ENCODE assay signal across 9 cellular contexts in genomic region chr12:31588976-31589375, GRCh38. TPM values are rescaled to one million over a fixed set of nuclear protein-coding genes. Genes with fewer than 3 reads are reported as not detected.
DNase-seq lines count a peak whose midpoint lies in the region; ATAC-seq and TF ChIP-seq lines count a peak whose summit lies in the region.
"Had no signal": no experiment of that assay in that cellular context is flagged by ENCODE, and none has a peak within 500 bp of the region (broad histone marks: within the 10 kb centered on the region; RNA-seq: fewer than 3 reads in every experiment).

No MANE protein-coding gene starts in this region.

- H3K27me3 ChIP-seq in CD8-positive, alpha-beta memory T cell (ENCODE audit: insufficient read depth, low read length, poor library complexity, severe bottlenecking), result peaks cover 12% of the 10 kb centered on the region
- H3K27me3 ChIP-seq in endocrine pancreas (ENCODE audit: control insufficient read depth, insufficient read depth, low read length) (no peaks in the 10 kb centered on the region), neuron (ENCODE audit: insufficient read depth, low read length) (no peaks in the 10 kb centered on the region)

- H3K27me3 Mint-ChIP-seq in CD8-positive, alpha-beta memory T cell, result peaks cover 40 to 59% of the 10 kb centered on the region in 2 donors

- peak overlapping the region; percentile 21 for H3K9ac ChIP-seq in endocrine pancreas (ENCODE audit: control insufficient read depth, insufficient read depth, low read length)

- H3K36me3 Mint-ChIP-seq in CD8-positive, alpha-beta memory T cell, result no peaks in the 10 kb centered on the region

- H3K27ac Mint-ChIP-seq in CD8-positive, alpha-beta memory T cell, result no peak overlapping the region
- H3K27ac Mint-ChIP-seq: activated naive CD8-positive, alpha-beta T cell treated with anti-CD3 and anti-CD28 coated beads, Interleukin-2, amount 10 ng/mL, durations not matched to agents 7 days and 5 days had no signal

- TF ChIP-seq CTCF in NB4 (IDR thresholded peaks at IDR 0.05; ENCODE audit: low read depth, low read length), result no peak

- peaks cover 0 to 2% (median 0%) of the 10 kb centered on the region in 5 donors for H3K9me3 Mint-ChIP-seq in CD8-positive, alpha-beta memory T cell

- H3K27ac ChIP-seq in CD8-positive, alpha-beta memory T cell (ENCODE audit: low read depth, low read length), result no peak overlapping the region

- H3K4me3 ChIP-seq in CD8-positive, alpha-beta memory T cell (ENCODE audit: low read length), result no peak overlapping the region
- H3K4me3 ChIP-seq in NB4 (ENCODE audit: low read depth, low read length), result peak overlapping the region; percentile 79
- H3K4me3 ChIP-seq in endocrine pancreas (ENCODE audit: control insufficient read depth, insufficient read depth, low read length), result peak overlapping the region; percentile 97
- H3K4me3 ChIP-seq in neuron (ENCODE audit: low read length), result peak overlapping the region; percentile 92

- CTCF ChIA-PET in CD8-positive, alpha-beta memory T cell (lab: Charles Lee), result no interaction called here

- peaks cover 6% of the 10 kb centered on the region for H3K4me1 ChIP-seq in CD8-positive, alpha-beta memory T cell (ENCODE audit: insufficient read depth, low read length)
- peaks cover 13% of the 10 kb centered on the region for H3K4me1 ChIP-seq in endocrine pancreas (ENCODE audit: control insufficient read depth, insufficient read depth, low read length)
- peaks cover 22% of the 10 kb centered on the region for H3K4me1 ChIP-seq in neuron (ENCODE audit: insufficient read depth, low read length)

- H2AFZ ChIP-seq in neuron (ENCODE audit: low read depth, low read length), result no peak overlapping the region

- no peaks in the 10 kb centered on the region for H3K36me3 ChIP-seq in CD8-positive, alpha-beta memory T cell (ENCODE audit: insufficient read depth, low read length)
- H3K36me3 ChIP-seq in endocrine pancreas (ENCODE audit: control insufficient read depth, insufficient read depth, low read length), result no peaks in the 10 kb centered on the region
- H3K36me3 ChIP-seq in neuron (ENCODE audit: insufficient read depth, low read length), result no peaks in the 10 kb centered on the region

- no peak for DNase-seq in CD8-positive, alpha-beta memory T cell
- no peak for DNase-seq in NB4 (ENCODE audit: low read depth)
- DNase-seq in GDM1 (lab: John Stamatoyannopoulos, UW), result no peak
- DNase-seq in activated gamma-delta T cell (lab: John Stamatoyannopoulos, UW), result no peak

- peak overlapping the region; percentile 71 to 91 (median 83) for H3K4me3 Mint-ChIP-seq in CD8-positive, alpha-beta memory T cell

- H3K9me3 ChIP-seq in CD8-positive, alpha-beta memory T cell (ENCODE audit: low read length), result no peaks in the 10 kb centered on the region
- H3K9me3 ChIP-seq in endocrine pancreas (ENCODE audit: control insufficient read depth, low read length), result no peaks in the 10 kb centered on the region
- no peaks in the 10 kb centered on the region for H3K9me3 ChIP-seq in neuron (ENCODE audit: low read length)

- TF ChIP-seq POLR2A in NB4 (IDR thresholded peaks at IDR 0.05; ENCODE audit: extremely low read depth, insufficient read length), result no peak

- H3K4me1 Mint-ChIP-seq in CD8-positive, alpha-beta memory T cell, result peaks cover 9 to 20% (median 18%) of the 10 kb centered on the region in 3 donors

- POLR2A ChIA-PET in CD8-positive, alpha-beta memory T cell (lab: Charles Lee), result no interaction called here

- no peak for ATAC-seq in GM21717 (IDR thresholded peaks at IDR 0.05; ENCODE audit: unreplicated experiment)
- ATAC-seq in HG03460 (IDR thresholded peaks at IDR 0.05; ENCODE audit: unreplicated experiment), result no peak

RNA-seq across cellular contexts. Expression of gene DENND5B, which starts 2.0 kb away (rescaled TPM):
- under 1 TPM in 1 of 2 experiments, not detected in 1; 0.04 TPM for total RNA-seq in CD8-positive, alpha-beta memory T cell
- not detected for polyA plus RNA-seq in CD8-positive, alpha-beta memory T cell
